Comparison of ENCODE assay signal across 17 cellular contexts in the genomic region with DNA sequence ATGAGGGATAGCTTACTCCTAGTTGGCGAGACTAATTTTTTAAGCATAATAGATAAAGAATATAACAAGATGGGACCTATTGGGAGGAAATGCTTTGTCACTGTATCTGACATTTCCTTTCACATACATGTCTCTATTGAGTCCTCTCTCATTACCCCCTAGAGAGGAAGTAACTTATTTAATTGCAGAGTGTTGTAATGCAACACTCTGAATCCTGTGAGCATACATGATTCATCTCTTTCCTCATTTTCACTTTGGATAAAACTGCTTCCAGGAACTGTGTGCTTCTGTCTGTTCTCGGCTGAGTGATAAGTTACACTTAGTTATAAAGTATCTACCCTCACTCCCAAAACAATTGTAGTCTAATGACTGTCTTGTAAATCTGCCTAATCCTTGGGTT.
DNase-seq lines count a peak whose midpoint lies in the region; ATAC-seq and TF ChIP-seq lines count a peak whose summit lies in the region.
"Had no signal": no experiment of that assay in that cellular context is flagged by ENCODE, and none has a peak within 500 bp of the region (broad histone marks: within the 10 kb centered on the region; RNA-seq: fewer than 3 reads in every experiment).

No MANE protein-coding gene starts in this region.

- DNase-seq in HT1080 (ENCODE audit: low read depth) (peak; percentile 37), OCI-M1 (lab: John Stamatoyannopoulos, UW) (peak; percentile 67), fibroblast of peridontal ligament (ENCODE audit: extremely low read depth) (peak; percentile 16), BE2C (no peak), H7 (no peak)
- DNase-seq in activated CD4-positive, alpha-beta memory T cell treated with anti-CD3 and anti-CD28 coated beads for 36 hours = no peak
- DNase-seq: activated naive CD8-positive, alpha-beta T cell treated with anti-CD3 and anti-CD28 coated beads for 36 hours; activated T-cell treated with anti-CD3 and anti-CD28 coated beads, Interleukin-2, amount 50 U/mL, for 24 hours; CD4-positive, alpha-beta memory T cell; NCI-H1930; NCI-H524 treated with DMSO at 0.1 percent for 48 hours; ovary; Peyer's patch; tibial artery had no signal

- no peaks in the 10 kb centered on the region for H3K36me3 ChIP-seq in BE2C
- no peaks in the 10 kb centered on the region for H3K36me3 ChIP-seq in H7 (replicated peaks; ENCODE audit: control insufficient read depth, insufficient read depth, low read length)
- H3K36me3 ChIP-seq: breast epithelium, ovary, Peyer's patch, tibial artery had no signal

- no peaks in the 10 kb centered on the region for H3K27me3 Mint-ChIP-seq in activated CD4-positive, alpha-beta memory T cell treated with anti-CD3 and anti-CD28 coated beads for 36 hours
- H3K27me3 Mint-ChIP-seq: activated naive CD8-positive, alpha-beta T cell treated with anti-CD3 and anti-CD28 coated beads for 36 hours; activated T-cell treated with anti-CD3 and anti-CD28 coated beads, Interleukin-2, amount 50 U/mL, for 24 hours; CD4-positive, alpha-beta memory T cell had no signal

- no peak overlapping the region for H3K4me3 Mint-ChIP-seq in activated CD4-positive, alpha-beta memory T cell treated with anti-CD3 and anti-CD28 coated beads for 36 hours
- H3K4me3 Mint-ChIP-seq: activated naive CD8-positive, alpha-beta T cell treated with anti-CD3 and anti-CD28 coated beads for 36 hours; activated T-cell treated with anti-CD3 and anti-CD28 coated beads, Interleukin-2, amount 50 U/mL, for 24 hours; CD4-positive, alpha-beta memory T cell had no signal

- CTCF ChIA-PET in activated CD4-positive, alpha-beta memory T cell treated with anti-CD3 and anti-CD28 coated beads for 36 hours (lab: Charles Lee) = no interaction called here

- no peaks in the 10 kb centered on the region for H3K4me1 Mint-ChIP-seq in activated CD4-positive, alpha-beta memory T cell treated with anti-CD3 and anti-CD28 coated beads for 36 hours (ENCODE audit: low read depth)
- H3K4me1 Mint-ChIP-seq: activated naive CD8-positive, alpha-beta T cell treated with anti-CD3 and anti-CD28 coated beads for 36 hours; CD4-positive, alpha-beta memory T cell had no signal

- H3K27ac Mint-ChIP-seq in activated CD4-positive, alpha-beta memory T cell treated with anti-CD3 and anti-CD28 coated beads for 36 hours = no peak overlapping the region
- H3K27ac Mint-ChIP-seq: activated naive CD8-positive, alpha-beta T cell treated with anti-CD3 and anti-CD28 coated beads for 36 hours; activated T-cell treated with anti-CD3 and anti-CD28 coated beads, Interleukin-2, amount 50 U/mL, for 24 hours; CD4-positive, alpha-beta memory T cell had no signal

- POLR2A ChIA-PET in activated CD4-positive, alpha-beta memory T cell treated with anti-CD3 and anti-CD28 coated beads for 36 hours (lab: Charles Lee) = no interaction called here

- H3K9me3 Mint-ChIP-seq in activated CD4-positive, alpha-beta memory T cell treated with anti-CD3 and anti-CD28 coated beads for 36 hours = peaks cover 5% of the 10 kb centered on the region
- H3K9me3 Mint-ChIP-seq: activated naive CD8-positive, alpha-beta T cell treated with anti-CD3 and anti-CD28 coated beads for 36 hours; activated T-cell treated with anti-CD3 and anti-CD28 coated beads, Interleukin-2, amount 50 U/mL, for 24 hours had no signal

- H3K4me1 ChIP-seq in BE2C = no peaks in the 10 kb centered on the region
- H3K4me1 ChIP-seq: breast epithelium, Peyer's patch, tibial artery had no signal

- H3K4me3 ChIP-seq in BE2C (ENCODE audit: low read depth, low read length) (no peak overlapping the region), H7 (ENCODE audit: insufficient read depth, low read depth, low read length) (no peak overlapping the region)
- H3K4me3 ChIP-seq: breast epithelium, ovary, Peyer's patch, tibial artery had no signal

- ATAC-seq in HG02642 (IDR thresholded peaks at IDR 0.05; ENCODE audit: poor library complexity, unreplicated experiment) = no peak
- ATAC-seq: foreskin keratinocyte had no signal

- no peak for TF ChIP-seq CTCF in BE2C (IDR thresholded peaks at IDR 0.05; ENCODE audit: low read depth, low read length)

- no peaks in the 10 kb centered on the region for H3K27me3 ChIP-seq in BE2C
- H3K27me3 ChIP-seq in H7 (ENCODE audit: control insufficient read depth, insufficient read depth, low read length) = no peaks in the 10 kb centered on the region
- H3K27me3 ChIP-seq: breast epithelium, foreskin keratinocyte, ovary, Peyer's patch, tibial artery had no signal

- intact Hi-C loops in activated CD4-positive, alpha-beta memory T cell treated with anti-CD3 and anti-CD28 coated beads for 36 hours (cut with micrococcal nuclease) = no loop called here

- no peaks in the 10 kb centered on the region for H3K9me3 ChIP-seq in BE2C
- H3K9me3 ChIP-seq: breast epithelium, ovary, Peyer's patch, tibial artery had no signal

- no peaks in the 10 kb centered on the region for H3K36me3 Mint-ChIP-seq in activated CD4-positive, alpha-beta memory T cell treated with anti-CD3 and anti-CD28 coated beads for 36 hours
- H3K36me3 Mint-ChIP-seq: activated naive CD8-positive, alpha-beta T cell treated with anti-CD3 and anti-CD28 coated beads for 36 hours; CD4-positive, alpha-beta memory T cell had no signal

Comparison
In these comparisons a context has a peak if more than half of its experiments do, and no peak if none do; other contexts are left out.
1. DNase-seq: peak in HT1080 (single experiment), OCI-M1 (single experiment) and fibroblast of peridontal ligament (single experiment); none in BE2C (single experiment), activated CD4-positive, alpha-beta memory T cell treated with anti-CD3 and anti-CD28 coated beads for 36 hours (single experiment) and H7 (single experiment).